In the genomic region with DNA sequence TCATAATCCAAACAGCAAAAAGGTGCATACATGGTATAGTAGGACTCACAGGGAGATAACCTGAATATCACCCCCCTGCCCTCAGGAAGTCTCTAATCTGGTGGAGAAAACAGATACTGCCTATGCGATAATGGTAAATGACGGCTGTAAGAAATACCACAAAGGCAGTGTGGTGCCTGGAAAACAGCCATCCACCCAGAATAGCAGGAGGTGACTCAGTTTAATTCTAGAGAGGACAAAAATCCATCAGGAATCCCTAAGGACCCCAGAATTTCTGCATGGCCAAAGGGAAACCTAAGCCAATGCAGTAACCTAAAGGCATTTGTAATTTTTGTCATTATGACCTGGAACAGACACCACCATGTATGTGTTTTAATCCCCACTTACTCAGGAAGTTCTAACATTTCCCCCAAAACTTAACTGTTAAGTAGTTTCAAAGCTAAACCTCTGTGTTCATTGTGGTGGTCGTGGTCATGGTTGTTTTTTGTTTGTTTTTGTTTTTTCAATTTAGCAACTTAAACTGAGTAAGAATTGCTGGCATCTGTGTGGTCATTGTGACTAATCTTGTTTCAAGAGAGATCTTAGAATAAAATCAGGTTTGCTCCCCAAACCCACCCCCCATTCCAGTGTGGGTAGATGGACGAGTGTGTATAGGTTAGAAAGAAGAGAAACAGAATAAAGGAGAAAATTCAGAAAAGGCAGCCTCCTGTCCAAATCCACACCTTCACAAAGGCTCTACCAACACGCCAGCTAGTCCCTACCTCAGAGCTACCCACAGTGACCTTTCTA, we compare ENCODE assay signal across 22 cellular contexts.
DNase-seq lines count a peak whose midpoint lies in the region; TF ChIP-seq lines count a peak whose summit lies in the region.
"Had no signal": no experiment of that assay in that cellular context is flagged by ENCODE, and none has a peak within 500 bp of the region (broad histone marks: within the 10 kb centered on the region; RNA-seq: fewer than 3 reads in every experiment).

No MANE protein-coding gene starts in this region.

- no peak for TF ChIP-seq CTCF in cardiac fibroblast (IDR thresholded peaks at IDR 0.05; ENCODE audit: low read depth, low read length)

- peaks cover 30% of the 10 kb centered on the region for H3K4me1 ChIP-seq in SJSA1 (replicated peaks)
- H3K4me1 ChIP-seq: testis had no signal

- H3K36me3 ChIP-seq in SJSA1: peaks cover 17% of the 10 kb centered on the region
- H3K36me3 ChIP-seq: MG63 had no signal

- DNase-seq in GM04503 (ENCODE audit: low read depth) (peak; percentile 12), SJSA1 (ENCODE audit: low read depth in 1 of 2, low spot score in 2 of 2) (peak in 1 of 2 experiments; percentile 60), cardiac fibroblast (ENCODE audit: low read depth in 2 of 2) (peak; percentile 13 to 49), non-pigmented ciliary epithelial cell (ENCODE audit: low read depth) (peak; percentile 9), NCI-H345 treated with DMSO at 0.1 percent for 48 hours (lab: John Stamatoyannopoulos, UW; ENCODE audit: unreplicated experiment) (no peak), globus pallidus (ENCODE audit: low spot score) (no peak)
- DNase-seq in activated naive CD4-positive, alpha-beta T cell treated with anti-CD3 and anti-CD28 coated beads, Interleukin-2, amount 50 U/mL, for 16 hours: no peak
- DNase-seq: activated CD4-positive, alpha-beta T cell treated with anti-CD3 and anti-CD28 coated beads, Interleukin-2, amount 50 U/mL, for 4 hours; activated CD4-positive, CD25-positive, alpha-beta regulatory T cell; activated gamma-delta T cell; C1 segment of cervical spinal cord; DMS79 treated with DMSO at 0.1 percent for 48 hours; head of caudate nucleus; MG63; NCI-H2081; NCI-H446; NCI-H82; psoas muscle; stimulated activated CD4-positive, alpha-beta T cell treated with anti-CD3 and anti-CD28 coated beads, Interleukin-2, amount 100 ng/mL, for 24 hours; testis had no signal

- H3K27ac ChIP-seq in SJSA1: peak overlapping the region; percentile 34
- H3K27ac ChIP-seq: skin epidermis, testis had no signal

- H3K27me3 ChIP-seq in SJSA1 (replicated peaks): no peaks in the 10 kb centered on the region
- H3K27me3 ChIP-seq: MG63, testis had no signal

- H3K4me3 ChIP-seq in SJSA1: no peak overlapping the region
- no peak overlapping the region for H3K4me3 ChIP-seq in cardiac fibroblast (replicated peaks in 1 of 2; ENCODE audit: low read depth in 2 of 2, low read length in 2 of 2)
- H3K4me3 ChIP-seq: GM12878, MG63, psoas muscle, skin epidermis, testis had no signal

- no peaks in the 10 kb centered on the region for H3K9me3 ChIP-seq in SJSA1 (replicated peaks)
- H3K9me3 ChIP-seq: MG63, psoas muscle, testis had no signal

Comparison
In these comparisons a context has a peak if more than half of its experiments do, and no peak if none do; other contexts are left out.
1. DNase-seq: peak in GM04503 (single experiment), cardiac fibroblast (2 of 2) and non-pigmented ciliary epithelial cell (single experiment); none in NCI-H345 treated with DMSO at 0.1 percent for 48 hours (single experiment), globus pallidus (single experiment) and activated naive CD4-positive, alpha-beta T cell treated with anti-CD3 and anti-CD28 coated beads, Interleukin-2, amount 50 U/mL, for 16 hours (single experiment).